ENCODE assay signal across 18 cellular contexts in the genomic region with DNA sequence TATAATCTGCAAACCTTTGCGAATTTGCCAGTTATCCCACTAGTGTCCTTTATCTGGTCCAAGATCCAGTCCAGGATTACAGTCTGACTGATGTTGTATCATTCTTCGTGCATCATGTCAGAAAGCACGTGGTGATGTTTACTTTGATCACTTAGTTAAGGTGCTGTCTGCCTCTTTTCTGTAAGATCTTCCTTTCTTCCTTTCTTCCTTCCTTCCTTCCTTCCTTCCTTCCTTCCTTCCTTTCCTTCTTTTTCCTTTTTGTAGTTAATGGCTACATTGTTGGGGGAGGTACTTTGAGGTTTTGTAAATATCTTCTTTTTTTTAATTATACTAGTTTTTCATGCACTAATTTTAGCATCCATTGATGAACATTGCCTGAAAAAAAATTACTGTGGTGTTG.
DNase-seq lines count a peak whose midpoint lies in the region; ATAC-seq, FAIRE-seq and TF ChIP-seq lines count a peak whose summit lies in the region.
"Had no signal": no experiment of that assay in that cellular context is flagged by ENCODE, and none has a peak within 500 bp of the region (broad histone marks: within the 10 kb centered on the region; RNA-seq: fewer than 3 reads in every experiment).

No MANE protein-coding gene starts in this region.

- H3K9ac ChIP-seq in IMR-90 (ENCODE audit: low read depth, low read length) (no peak overlapping the region), PC-3 (ENCODE audit: low read length) (no peak overlapping the region)
- H3K9ac ChIP-seq: BLaER1 had no signal

- no peak overlapping the region for H3K14ac ChIP-seq in IMR-90 (replicated peaks; ENCODE audit: low read depth, low read length)

- peaks cover 30% of the 10 kb centered on the region for H3K4me1 Mint-ChIP-seq in central memory CD8-positive, alpha-beta T cell
- H3K4me1 Mint-ChIP-seq in mesothelial cell of epicardium = no peaks in the 10 kb centered on the region

- POLR2A ChIA-PET in A549 (lab: Yijun Ruan, JAX) = no interaction called here
- POLR2A ChIA-PET in IMR-90 (lab: Charles Lee; ENCODE audit: unreplicated experiment) = no interaction called here
- POLR2A ChIA-PET in PC-3 (lab: Charles Lee; ENCODE audit: unreplicated experiment) = no interaction called here

- TF ChIP-seq EP300 in A549 (IDR thresholded peaks at IDR 0.05) = no peak

- DNase-seq in A549 (ENCODE audit: low read depth in 1 of 2, low spot score in 1 of 2) (no peak), IMR-90 (no peak), mesothelial cell of epicardium (ENCODE audit: low spot score in 2 of 2, unreplicated experiment in 2 of 2) (no peak), C1 segment of cervical spinal cord (lab: John Stamatoyannopoulos, UW) (no peak), middle frontal gyrus (ENCODE audit: extremely low spot score, low spot score) (no peak), PC-3 (no peak), T1000 (lab: John Stamatoyannopoulos, UW) (no peak)
- DNase-seq in central memory CD8-positive, alpha-beta T cell (ENCODE audit: low spot score in 2 of 2) = no peak
- DNase-seq: AML-193; Calu3; CD4-positive, CD25-positive, alpha-beta regulatory T cell; DMS 273 treated with DMSO at 0.1 percent for 48 hours; HCEC 1CT had no signal

- intact Hi-C loops in IMR-90 (cut with micrococcal nuclease) = no loop called here
- intact Hi-C loops in PC-3 (cut with micrococcal nuclease) = no loop called here

- no peaks in the 10 kb centered on the region for H3K9me3 Mint-ChIP-seq in central memory CD8-positive, alpha-beta T cell
- no peaks in the 10 kb centered on the region for H3K9me3 Mint-ChIP-seq in mesothelial cell of epicardium

- no peak for TF ChIP-seq RAD21 in A549 (conservative IDR thresholded peaks at IDR 0.05 in 1 of 2, IDR thresholded peaks at IDR 0.05 in 1 of 2)
- TF ChIP-seq RAD21 in IMR-90 (IDR thresholded peaks at IDR 0.05; ENCODE audit: low read length) = no peak

- no peak overlapping the region for H2BK5ac ChIP-seq in IMR-90 (ENCODE audit: low read depth, low read length, poor library complexity, severe bottlenecking)

- no peak for FAIRE-seq in A549 (lab: Jason Lieb, UNC)
- FAIRE-seq: GM19239, K562 had no signal

- 45% methylated on average over 3 of the region's 3 CpGs for WGBS in A549 (ENCODE audit: missing lambda C conversion rate)
- no CpG with 5 or more reads among the region's 3 CpGs for WGBS in IMR-90 (ENCODE audit: extremely low coverage in 2 of 2, insufficient read length in 1 of 2), 2 experiments

- in situ Hi-C loops in IMR-90 (cut with MboI; ENCODE audit: low sequenced_read_pairs) = no loop called here

- BruUV-seq in IMR-90 (replicated peaks; lab: Mats Ljungman, UMichigan) = no TSS peak
- no TSS peak for BruUV-seq in PC-3 (replicated peaks; lab: Mats Ljungman, UMichigan)

- H2AK5ac ChIP-seq in IMR-90 (ENCODE audit: low read depth, low read length) = no peak overlapping the region

- TF ChIP-seq CTCF in A549 (IDR thresholded peaks at IDR 0.05) (no peak), IMR-90 (conservative IDR thresholded peaks at IDR 0.05; ENCODE audit: low read depth, low read length) (no peak), mesothelial cell of epicardium (IDR thresholded peaks at IDR 0.05; ENCODE audit: unreplicated experiment) (no peak), PC-3 (conservative IDR thresholded peaks at IDR 0.05; ENCODE audit: low read depth, low read length) (no peak)

- no peaks in the 10 kb centered on the region for H3K79me2 ChIP-seq in PC-3 (ENCODE audit: low read length)

- H3K27ac Mint-ChIP-seq in central memory CD8-positive, alpha-beta T cell (ENCODE audit: low read depth) = peak overlapping the region; percentile 82
- peak overlapping the region; percentile 35 for H3K27ac Mint-ChIP-seq in mesothelial cell of epicardium

- H3K79me1 ChIP-seq in IMR-90 (ENCODE audit: low read depth in 1 of 2, low read length in 2 of 2) = peaks cover 31 to 45% of the 10 kb centered on the region in 2 experiments

- H2BK15ac ChIP-seq in IMR-90 (ENCODE audit: low read depth, low read length) = no peak overlapping the region

- ATAC-seq in A549 = no peak
- ATAC-seq in IMR-90 (ENCODE audit: low read depth) = no peak
- ATAC-seq in central memory CD8-positive, alpha-beta T cell (replicated peaks; ENCODE audit: extremely low read depth, poor library complexity, severe bottlenecking) = no peak
- no peak for ATAC-seq in PC-3
- ATAC-seq: K562 had no signal

- no peaks in the 10 kb centered on the region for H3K27me3 Mint-ChIP-seq in central memory CD8-positive, alpha-beta T cell
- H3K27me3 Mint-ChIP-seq in mesothelial cell of epicardium (ENCODE audit: low read depth) = no peaks in the 10 kb centered on the region
- H3K27me3 Mint-ChIP-seq: CD4-positive, CD25-positive, alpha-beta regulatory T cell had no signal

- no peak overlapping the region for H3K4me3 ChIP-seq in A549
- no peak overlapping the region for H3K4me3 ChIP-seq in IMR-90 (ENCODE audit: insufficient read depth, low read depth, low read length)
- no peak overlapping the region for H3K4me3 ChIP-seq in PC-3 (ENCODE audit: low read length)
- H3K4me3 ChIP-seq: BLaER1, K562 had no signal

- peaks cover 8% of the 10 kb centered on the region for H4K20me1 ChIP-seq in IMR-90 (ENCODE audit: insufficient read depth, low read length)
- no peaks in the 10 kb centered on the region for H4K20me1 ChIP-seq in PC-3 (ENCODE audit: low read length)

- H3K9me1 ChIP-seq in IMR-90 (ENCODE audit: insufficient read depth, low read length) = 0 out of 2 replicates have a peak, but pooled peaks cover 2% of the 10 kb centered on the region

- H3K27me3 ChIP-seq in IMR-90 (ENCODE audit: control insufficient read depth, insufficient read depth, low read length) (no peaks in the 10 kb centered on the region), PC-3 (ENCODE audit: low read length) (no peaks in the 10 kb centered on the region)
- H3K27me3 ChIP-seq: BLaER1 had no signal

- H3K4ac ChIP-seq in IMR-90 (ENCODE audit: low read depth, low read length) = no peak overlapping the region

- no peaks in the 10 kb centered on the region for H3F3A ChIP-seq in PC-3 (ENCODE audit: low read length, unreplicated experiment)

- H3K23ac ChIP-seq in IMR-90 (ENCODE audit: low read depth, low read length) = 0 out of 2 replicates have a peak overlapping the region, but pooled peaks have one; percentile 25

- no peak overlapping the region for H2AFZ ChIP-seq in IMR-90 (replicated peaks; ENCODE audit: low read length, poor library complexity)
- H2AFZ ChIP-seq in PC-3 (ENCODE audit: low read length) = no peak overlapping the region

- H3K18ac ChIP-seq in IMR-90 (ENCODE audit: low read depth, low read length) = no peak overlapping the region

- H2AK9ac ChIP-seq in IMR-90 (replicated peaks; ENCODE audit: low read depth, low read length, poor library complexity) = no peak overlapping the region

- TF ChIP-seq POLR2A in A549 (IDR thresholded peaks at IDR 0.05; ENCODE audit: low read length) (no peak), IMR-90 (IDR thresholded peaks at IDR 0.05; ENCODE audit: low read depth, low read length) (no peak)

- CTCF ChIA-PET in A549 (lab: Yijun Ruan, JAX) = interaction anchor here (1.0 to 1.7 kb wide), 2 partner anchors 26 to 298 kb away, joined by 3 to 5 read pairs; no protein-coding TSS in a partner anchor
- CTCF ChIA-PET in IMR-90 (lab: Yijun Ruan, JAX) = no interaction called here
- CTCF ChIA-PET in PC-3 (lab: Charles Lee) = no interaction called here

- H3K36me3 ChIP-seq in IMR-90 (ENCODE audit: control insufficient read depth, insufficient read depth, low read length) (peaks cover 6% of the 10 kb centered on the region), PC-3 (ENCODE audit: low read depth, low read length) (no peaks in the 10 kb centered on the region)

- H3K27ac ChIP-seq in A549 = no peak overlapping the region
- H3K27ac ChIP-seq in IMR-90 (ENCODE audit: insufficient read depth, low read length) = no peak overlapping the region
- no peak overlapping the region for H3K27ac ChIP-seq in PC-3 (ENCODE audit: low read length)
- H3K27ac ChIP-seq: 22Rv1, BLaER1, HL-60 had no signal

- H3K4me2 ChIP-seq in A549 (no peak overlapping the region), IMR-90 (ENCODE audit: low read depth, low read length) (no peak overlapping the region), PC-3 (ENCODE audit: low read length) (no peak overlapping the region)
- H3K4me2 ChIP-seq: BLaER1 had no signal

- H3K4me1 ChIP-seq in A549 (peaks cover 17% of the 10 kb centered on the region; the same call in 2 of the 3 replicates), IMR-90 (ENCODE audit: control insufficient read depth, insufficient read depth, low read length) (peaks cover 1% of the 10 kb centered on the region; the same call in 1 of the 2 replicates), PC-3 (ENCODE audit: insufficient read depth, low read length) (0 out of 2 replicates have a peak, but pooled peaks cover 6% of the 10 kb centered on the region)

- H2BK120ac ChIP-seq in IMR-90 (ENCODE audit: low read depth, low read length) = no peak overlapping the region

- peaks cover 16% of the 10 kb centered on the region for H3K36me3 Mint-ChIP-seq in central memory CD8-positive, alpha-beta T cell (ENCODE audit: insufficient read depth)
- H3K36me3 Mint-ChIP-seq in mesothelial cell of epicardium = peaks cover 31% of the 10 kb centered on the region

- no peak overlapping the region for H4K8ac ChIP-seq in IMR-90 (ENCODE audit: low read depth in 2 of 2, low read length in 2 of 2)

- H3K9me3 ChIP-seq in A549 = no peaks in the 10 kb centered on the region
- no peaks in the 10 kb centered on the region for H3K9me3 ChIP-seq in IMR-90 (ENCODE audit: control insufficient read depth, insufficient read depth, low read length)
- H3K9me3 ChIP-seq in PC-3 (ENCODE audit: low read length) = no peaks in the 10 kb centered on the region

- dilution Hi-C loops in IMR-90 (cut with HindIII; ENCODE audit: low sequenced_read_pairs, unreplicated experiment) = no loop called here

- no peaks in the 10 kb centered on the region for H3K9me2 ChIP-seq in PC-3 (replicated peaks; ENCODE audit: low read length)

- H2BK20ac ChIP-seq in IMR-90 (ENCODE audit: low read depth, low read length) = no peak overlapping the region

- no peak overlapping the region for H3K4me3 Mint-ChIP-seq in central memory CD8-positive, alpha-beta T cell
- no peak overlapping the region for H3K4me3 Mint-ChIP-seq in mesothelial cell of epicardium
- H3K4me3 Mint-ChIP-seq: CD4-positive, CD25-positive, alpha-beta regulatory T cell had no signal

- H4K5ac ChIP-seq in IMR-90 (ENCODE audit: low read depth, low read length) = no peak overlapping the region

- H4K91ac ChIP-seq in IMR-90 (ENCODE audit: insufficient read depth, low read depth, low read length) = no peak overlapping the region

- H3K56ac ChIP-seq in IMR-90 (ENCODE audit: extremely low read depth, insufficient read depth, low read length) = no peak overlapping the region

TF ChIP-seq in A549, 52 proteins besides CTCF, POLR2A, EP300 and RAD21 (continues in another document):
- TF ChIP-seq, protein P1, sequence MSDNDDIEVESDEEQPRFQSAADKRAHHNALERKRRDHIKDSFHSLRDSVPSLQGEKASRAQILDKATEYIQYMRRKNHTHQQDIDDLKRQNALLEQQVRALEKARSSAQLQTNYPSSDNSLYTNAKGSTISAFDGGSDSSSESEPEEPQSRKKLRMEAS (IDR thresholded peaks at IDR 0.05) = 0 out of 2 replicates have a peak, but pooled peaks have one; percentile 28
